Comparison of ENCODE assay signal across 24 cellular contexts in the genomic region with DNA sequence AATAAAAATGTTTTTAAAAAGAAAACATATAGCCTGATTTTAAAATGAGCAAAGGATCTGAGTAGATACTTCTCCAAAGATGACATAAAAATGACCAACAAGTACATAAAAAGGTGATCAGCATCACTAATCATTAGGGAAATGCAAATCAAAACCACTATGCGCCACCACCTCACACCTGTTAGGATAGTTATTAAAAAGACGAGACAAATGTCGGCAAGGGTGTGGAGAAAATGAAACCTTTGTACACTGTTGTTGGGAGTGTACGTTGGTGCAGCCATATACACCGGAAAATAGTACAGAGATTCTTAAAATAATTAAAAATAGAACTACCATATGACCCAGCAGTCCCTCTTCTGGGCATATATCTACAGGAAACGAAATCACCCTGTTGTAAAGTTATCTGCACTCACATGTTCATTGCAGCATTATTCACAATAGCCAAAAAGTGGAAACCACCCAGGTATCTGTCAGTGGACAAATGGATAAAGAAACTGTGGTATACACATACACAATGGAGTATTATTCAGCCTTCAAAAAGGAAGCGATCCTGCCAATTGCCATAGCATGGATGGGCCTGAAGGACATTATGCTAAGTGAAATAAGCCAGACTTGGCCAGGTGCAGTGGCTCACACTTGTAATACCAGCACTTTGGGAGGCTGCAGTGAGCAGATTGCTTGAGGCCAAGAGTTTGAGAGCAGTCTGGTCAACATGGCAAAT.
DNase-seq lines count a peak whose midpoint lies in the region; ATAC-seq, FAIRE-seq and TF ChIP-seq lines count a peak whose summit lies in the region.
"Had no signal": no experiment of that assay in that cellular context is flagged by ENCODE, and none has a peak within 500 bp of the region (broad histone marks: within the 10 kb centered on the region; RNA-seq: fewer than 3 reads in every experiment).

No MANE protein-coding gene starts in this region.

- H3K27ac ChIP-seq in MM.1S (ENCODE audit: low read length): peak overlapping the region; percentile 43; the same call in 1 of the 2 replicates
- no peak overlapping the region for H3K27ac ChIP-seq in K562 (ENCODE audit: extremely low read depth, low read depth, low read length)
- no peak overlapping the region for H3K27ac ChIP-seq in stomach
- H3K27ac ChIP-seq: 22Rv1, BLaER1, C4-2B had no signal

- CTCF ChIA-PET in K562 (lab: Yijun Ruan, JAX; ENCODE audit: low intra/inter-chr PET ratio): no interaction called here

- H3K4me1 ChIP-seq in MM.1S (ENCODE audit: low read length): no peaks in the 10 kb centered on the region
- no peaks in the 10 kb centered on the region for H3K4me1 ChIP-seq in K562 (replicated peaks in 1 of 2; ENCODE audit: control insufficient read depth in 2 of 2, insufficient read depth in 2 of 2, low read length in 2 of 2)
- no peaks in the 10 kb centered on the region for H3K4me1 ChIP-seq in stomach
- H3K4me1 ChIP-seq: BLaER1, Caco-2 had no signal

- H4K20me1 ChIP-seq in MM.1S (ENCODE audit: insufficient read depth, low read length): no peaks in the 10 kb centered on the region
- no peaks in the 10 kb centered on the region for H4K20me1 ChIP-seq in K562 (replicated peaks; ENCODE audit: control insufficient read depth, insufficient read depth, low read length)
- H4K20me1 ChIP-seq: BLaER1 had no signal

- ATAC-seq in K562: no peak
- ATAC-seq: CD8-positive, alpha-beta T cell; GM23338; HCT116 had no signal

- no peak for TF ChIP-seq POLR2A in K562 (conservative IDR thresholded peaks at IDR 0.05)
- no peak for TF ChIP-seq POLR2A in stomach (IDR thresholded peaks at IDR 0.05)

- H3K9me2 ChIP-seq in MM.1S (replicated peaks; ENCODE audit: insufficient read depth, low read length): no peaks in the 10 kb centered on the region

- TF ChIP-seq CTCF in GM12865 (IDR thresholded peaks at IDR 0.05; ENCODE audit: insufficient read depth, low read depth, low read length, missing control alignments) (no peak), MM.1S (IDR thresholded peaks at IDR 0.05; ENCODE audit: low read length) (no peak), K562 (IDR thresholded peaks at IDR 0.05 in 2 of 3, conservative IDR thresholded peaks at IDR 0.05 in 1 of 3; ENCODE audit: insufficient read depth in 2 of 3, low read depth in 1 of 3, low read length in 3 of 3) (no peak), stomach (IDR thresholded peaks at IDR 0.05) (no peak)

- H3K9me3 ChIP-seq in MM.1S (replicated peaks; ENCODE audit: insufficient read depth, low read length) (no peaks in the 10 kb centered on the region), K562 (replicated peaks; ENCODE audit: control insufficient read depth, insufficient read depth, low read depth, low read length) (no peaks in the 10 kb centered on the region), stomach (peaks cover 0 to 16% (median 7%) of the 10 kb centered on the region in 4 donors)

- intact Hi-C loops in K562 (cut with micrococcal nuclease): no loop called here
- intact Hi-C loops in stomach (cut with DNase I; ENCODE audit: low total_unique reads): no loop called here

- H3K79me2 ChIP-seq in MM.1S (ENCODE audit: low read length) (no peaks in the 10 kb centered on the region), K562 (ENCODE audit: control insufficient read depth, insufficient read depth, low read length) (no peaks in the 10 kb centered on the region)

- FAIRE-seq in K562 (lab: Jason Lieb, UNC): no peak
- FAIRE-seq: A204.1, GM12892 had no signal

- H3K9ac ChIP-seq in MM.1S (ENCODE audit: low read length) (no peak overlapping the region), K562 (ENCODE audit: insufficient read depth in 1 of 2, low read depth in 2 of 2, low read length in 2 of 2) (no peak overlapping the region)
- H3K9ac ChIP-seq: BLaER1 had no signal

- DNase-seq in NCI-H82 (lab: John Stamatoyannopoulos, UW) (peak; percentile 23), NCI-H82 treated with DMSO at 0.1 percent for 48 hours (lab: John Stamatoyannopoulos, UW; ENCODE audit: unreplicated experiment) (no peak), GM12865 (ENCODE audit: low read depth) (peak; percentile 38), MM.1S (peak; percentile 25), K562 (ENCODE audit: extremely low read depth in 1 of 4, low spot score in 3 of 4) (no peak), stomach (no peak), globus pallidus (ENCODE audit: low spot score) (no peak)
- no peak for DNase-seq in activated CD4-positive, alpha-beta T cell treated with anti-CD3 and anti-CD28 coated beads for 4 hours
- DNase-seq: Caco-2; CD4-positive, CD25-positive, alpha-beta regulatory T cell; CD8-positive, alpha-beta T cell; DMS 273 treated with DMSO at 0.1 percent for 48 hours; DMS79; EL; GDM1; H9; HFFc6 had no signal

- no TSS peak for BruUV-seq in K562 (replicated peaks; lab: Mats Ljungman, UMichigan)

- TF ChIP-seq EP300 in K562 (IDR thresholded peaks at IDR 0.05; ENCODE audit: low read length) (no peak), stomach (IDR thresholded peaks at IDR 0.05) (no peak)

- in situ Hi-C loops in K562 (cut with MboI): no loop called here

- POLR2A ChIA-PET in K562 (lab: Yijun Ruan, JAX): no interaction called here

- no peak for TF ChIP-seq RAD21 in K562 (CRISPR knock-in tag; conservative IDR thresholded peaks at IDR 0.05 in 1 of 2, IDR thresholded peaks at IDR 0.05 in 1 of 2)

- H2AFZ ChIP-seq in MM.1S (ENCODE audit: low read length) (no peak overlapping the region), K562 (ENCODE audit: low read depth, low read length) (no peak overlapping the region)
- H2AFZ ChIP-seq: GM23338 had no signal

- H3K27me3 ChIP-seq in MM.1S (replicated peaks; ENCODE audit: insufficient read depth, low read length): no peaks in the 10 kb centered on the region
- no peaks in the 10 kb centered on the region; a peak in 1 of 5 replicates for H3K27me3 ChIP-seq in K562 (ENCODE audit: control insufficient read depth in 2 of 2, insufficient read depth in 2 of 2, low read length in 2 of 2)
- no peaks in the 10 kb centered on the region for H3K27me3 ChIP-seq in stomach
- H3K27me3 ChIP-seq: BLaER1 had no signal

- 26% methylated on average over 7 of the region's 7 CpGs for WGBS in K562 (ENCODE audit: insufficient coverage, low coverage, missing lambda C conversion rate)
- WGBS in stomach, 5 donors: 73 to 94% (median 80%) methylated on average over 7 of the region's 7 CpGs

- no peaks in the 10 kb centered on the region for H3K9me1 ChIP-seq in K562 (ENCODE audit: control insufficient read depth, insufficient read depth, low read length)

- H3K4me2 ChIP-seq in MM.1S (ENCODE audit: low read depth, low read length): no peak overlapping the region
- no peak overlapping the region for H3K4me2 ChIP-seq in K562 (ENCODE audit: insufficient read depth, low read length)
- H3K4me2 ChIP-seq: BLaER1, GM23338 had no signal

- 0 out of 2 replicates have a peak, but pooled peaks cover 5% of the 10 kb centered on the region for H3F3A ChIP-seq in MM.1S (ENCODE audit: insufficient read depth, low read length)

- H3K4me3 ChIP-seq in GM12865 (ENCODE audit: low read depth, low read length): no peak overlapping the region
- H3K4me3 ChIP-seq in MM.1S (ENCODE audit: low read length): peak overlapping the region; percentile 15; the same call in 1 of the 2 replicates
- H3K4me3 ChIP-seq in K562: no peak overlapping the region
- H3K4me3 ChIP-seq in stomach: no peak overlapping the region
- H3K4me3 ChIP-seq: BLaER1, GM23338 had no signal

- H3K36me3 ChIP-seq in MM.1S (replicated peaks; ENCODE audit: insufficient read depth, low read length): no peaks in the 10 kb centered on the region
- no peaks in the 10 kb centered on the region for H3K36me3 ChIP-seq in K562 (ENCODE audit: control insufficient read depth, insufficient read depth, low read length)
- H3K36me3 ChIP-seq in stomach: peaks cover 0 to 7% (median 0%) of the 10 kb centered on the region in 4 donors
- H3K36me3 ChIP-seq: BLaER1 had no signal

TF ChIP-seq in K562, 482 proteins besides CTCF, POLR2A, EP300 and RAD21:
- TF ChIP-seq TEAD1 (CRISPR knock-in tag; IDR thresholded peaks at IDR 0.05) (no peak), ARID2 (IDR thresholded peaks at IDR 0.05) (no peak), LCOR (CRISPR knock-in tag; IDR thresholded peaks at IDR 0.05) (no peak), ZNF146 (CRISPR knock-in tag; IDR thresholded peaks at IDR 0.05; ENCODE audit: unreplicated experiment) (peak; percentile 92), CSDE1 (IDR thresholded peaks at IDR 0.05) (no peak), ZNF830 (CRISPR knock-in tag; IDR thresholded peaks at IDR 0.05) (no peak), FUS (optimal IDR thresholded peaks at IDR 0.05; ENCODE audit: low read depth, low read length) (no peak), WHSC1 (IDR thresholded peaks at IDR 0.05; ENCODE audit: low read length) (no peak), RBM25 (IDR thresholded peaks at IDR 0.05; ENCODE audit: low read depth, low read length, severe bottlenecking) (peak; percentile 13), MEF2A (IDR thresholded peaks at IDR 0.05; ENCODE audit: control insufficient read depth, low read depth, low read length) (no peak), NFIC (IDR thresholded peaks at IDR 0.05) (no peak)
- TF ChIP-seq, protein P1, sequence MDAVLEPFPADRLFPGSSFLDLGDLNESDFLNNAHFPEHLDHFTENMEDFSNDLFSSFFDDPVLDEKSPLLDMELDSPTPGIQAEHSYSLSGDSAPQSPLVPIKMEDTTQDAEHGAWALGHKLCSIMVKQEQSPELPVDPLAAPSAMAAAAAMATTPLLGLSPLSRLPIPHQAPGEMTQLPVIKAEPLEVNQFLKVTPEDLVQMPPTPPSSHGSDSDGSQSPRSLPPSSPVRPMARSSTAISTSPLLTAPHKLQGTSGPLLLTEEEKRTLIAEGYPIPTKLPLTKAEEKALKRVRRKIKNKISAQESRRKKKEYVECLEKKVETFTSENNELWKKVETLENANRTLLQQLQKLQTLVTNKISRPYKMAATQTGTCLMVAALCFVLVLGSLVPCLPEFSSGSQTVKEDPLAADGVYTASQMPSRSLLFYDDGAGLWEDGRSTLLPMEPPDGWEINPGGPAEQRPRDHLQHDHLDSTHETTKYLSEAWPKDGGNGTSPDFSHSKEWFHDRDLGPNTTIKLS (IDR thresholded peaks at IDR 0.05; ENCODE audit: borderline replicate concordance, low read depth): no peak
- TF ChIP-seq, protein P2, sequence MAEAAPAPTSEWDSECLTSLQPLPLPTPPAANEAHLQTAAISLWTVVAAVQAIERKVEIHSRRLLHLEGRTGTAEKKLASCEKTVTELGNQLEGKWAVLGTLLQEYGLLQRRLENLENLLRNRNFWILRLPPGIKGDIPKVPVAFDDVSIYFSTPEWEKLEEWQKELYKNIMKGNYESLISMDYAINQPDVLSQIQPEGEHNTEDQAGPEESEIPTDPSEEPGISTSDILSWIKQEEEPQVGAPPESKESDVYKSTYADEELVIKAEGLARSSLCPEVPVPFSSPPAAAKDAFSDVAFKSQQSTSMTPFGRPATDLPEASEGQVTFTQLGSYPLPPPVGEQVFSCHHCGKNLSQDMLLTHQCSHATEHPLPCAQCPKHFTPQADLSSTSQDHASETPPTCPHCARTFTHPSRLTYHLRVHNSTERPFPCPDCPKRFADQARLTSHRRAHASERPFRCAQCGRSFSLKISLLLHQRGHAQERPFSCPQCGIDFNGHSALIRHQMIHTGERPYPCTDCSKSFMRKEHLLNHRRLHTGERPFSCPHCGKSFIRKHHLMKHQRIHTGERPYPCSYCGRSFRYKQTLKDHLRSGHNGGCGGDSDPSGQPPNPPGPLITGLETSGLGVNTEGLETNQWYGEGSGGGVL (CRISPR knock-in tag; IDR thresholded peaks at IDR 0.05): no peak

Comparison
In these comparisons a context has a peak if more than half of its experiments do, and no peak if none do; other contexts are left out.
1. DNase-seq: peak in NCI-H82 (single experiment), GM12865 (single experiment) and MM.1S (single experiment); none in NCI-H82 treated with DMSO at 0.1 percent for 48 hours (single experiment), K562 (0 of 4), activated CD4-positive, alpha-beta T cell treated with anti-CD3 and anti-CD28 coated beads for 4 hours (0 of 2), stomach (single experiment) and globus pallidus (single experiment).